ENCODE assay signal across 8 cellular contexts in genomic region chr3:97764186-97765055, GRCh38.
DNase-seq lines count a peak whose midpoint lies in the region; ATAC-seq, FAIRE-seq and TF ChIP-seq lines count a peak whose summit lies in the region.

A gene with protein sequence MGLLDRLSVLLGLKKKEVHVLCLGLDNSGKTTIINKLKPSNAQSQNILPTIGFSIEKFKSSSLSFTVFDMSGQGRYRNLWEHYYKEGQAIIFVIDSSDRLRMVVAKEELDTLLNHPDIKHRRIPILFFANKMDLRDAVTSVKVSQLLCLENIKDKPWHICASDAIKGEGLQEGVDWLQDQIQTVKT (plus strand): TSS chr3:97764758. CDS start chr3:97768108, 3,350 bp downstream.

- H3K4me3 ChIP-seq in LNCaP clone FGC (ENCODE audit: low read depth, low read length) = peak within 1 kb of the TSS; percentile 86
- H3K4me3 ChIP-seq in RWPE2 (ENCODE audit: severe bottlenecking) = peak within 1 kb of the TSS; percentile 68

- peaks cover 42% of the 10 kb centered on the region for H3K4me1 Mint-ChIP-seq in nephron progenitor cell
- peaks cover 25% of the 10 kb centered on the region for H3K4me1 Mint-ChIP-seq in stimulated activated naive CD8-positive, alpha-beta T cell treated with anti-CD3 and anti-CD28 coated beads, Interleukin-15, Interleukin-2, amounts not matched to agents 100 ng/mL and 50 ng/mL, for 24 hours (ENCODE audit: low read depth)

- no peak for TF ChIP-seq POLR2A in H54 (IDR thresholded peaks at IDR 0.05; ENCODE audit: low read depth, low read length)

- H3K27me3 Mint-ChIP-seq in nephron progenitor cell (ENCODE audit: low read depth, poor library complexity) = peaks cover 4% of the 10 kb centered on the region
- peaks cover 2% of the 10 kb centered on the region for H3K27me3 Mint-ChIP-seq in stimulated activated naive CD8-positive, alpha-beta T cell treated with anti-CD3 and anti-CD28 coated beads, Interleukin-15, Interleukin-2, amounts not matched to agents 100 ng/mL and 50 ng/mL, for 24 hours

- H3K27me3 ChIP-seq in RWPE2 (ENCODE audit: insufficient read depth, poor library complexity, severe bottlenecking) = no peaks in the 10 kb centered on the region

- H3K27ac Mint-ChIP-seq in nephron progenitor cell = peak within 1 kb of the TSS; percentile 100
- peak within 1 kb of the TSS; percentile 95 for H3K27ac Mint-ChIP-seq in stimulated activated naive CD8-positive, alpha-beta T cell treated with anti-CD3 and anti-CD28 coated beads, Interleukin-15, Interleukin-2, amounts not matched to agents 100 ng/mL and 50 ng/mL, for 24 hours

- peak; percentile 84 for FAIRE-seq in H54 (lab: Jason Lieb, UNC)

- H3K36me3 Mint-ChIP-seq in nephron progenitor cell (ENCODE audit: low read depth) = peaks cover 7% of the 10 kb centered on the region
- peaks cover 5% of the 10 kb centered on the region for H3K36me3 Mint-ChIP-seq in stimulated activated naive CD8-positive, alpha-beta T cell treated with anti-CD3 and anti-CD28 coated beads, Interleukin-15, Interleukin-2, amounts not matched to agents 100 ng/mL and 50 ng/mL, for 24 hours (ENCODE audit: low read depth)

- no peaks in the 10 kb centered on the region for H3K9me3 Mint-ChIP-seq in nephron progenitor cell
- H3K9me3 Mint-ChIP-seq in stimulated activated naive CD8-positive, alpha-beta T cell treated with anti-CD3 and anti-CD28 coated beads, Interleukin-15, Interleukin-2, amounts not matched to agents 100 ng/mL and 50 ng/mL, for 24 hours = no peaks in the 10 kb centered on the region

- peak within 1 kb of the TSS; percentile 99 for H3K4me3 Mint-ChIP-seq in nephron progenitor cell
- peak within 1 kb of the TSS; percentile 99 for H3K4me3 Mint-ChIP-seq in stimulated activated naive CD8-positive, alpha-beta T cell treated with anti-CD3 and anti-CD28 coated beads, Interleukin-15, Interleukin-2, amounts not matched to agents 100 ng/mL and 50 ng/mL, for 24 hours

- peak; percentile 44 for TF ChIP-seq CTCF in LNCaP clone FGC (IDR thresholded peaks at IDR 0.05; ENCODE audit: control insufficient read depth, extremely low read depth, insufficient read depth)
- TF ChIP-seq CTCF in RWPE2 (IDR thresholded peaks at IDR 0.05; ENCODE audit: poor library complexity, severe bottlenecking) = peak; percentile 28
- TF ChIP-seq CTCF in nephron progenitor cell (IDR thresholded peaks at IDR 0.05) = no peak

- H3K9me3 ChIP-seq in ES-I3 (ENCODE audit: control insufficient read depth, insufficient read depth, low read length) (no peaks in the 10 kb centered on the region), RWPE2 (ENCODE audit: severe bottlenecking) (no peaks in the 10 kb centered on the region)

- ATAC-seq in RWPE2 (ENCODE audit: low read depth) = peak; percentile 91

- H3K27ac ChIP-seq in RWPE2 (ENCODE audit: poor library complexity, severe bottlenecking) = peak within 1 kb of the TSS; percentile 26

- H3K4me1 ChIP-seq in ES-I3 (ENCODE audit: insufficient read depth, low read length) (peaks cover 9% of the 10 kb centered on the region; the same call in 1 of the 2 replicates), RWPE2 (ENCODE audit: insufficient read depth, poor library complexity, severe bottlenecking) (no peaks in the 10 kb centered on the region)

- H3K9ac ChIP-seq in ES-I3 (ENCODE audit: low read depth, low read length) = peak within 1 kb of the TSS; percentile 63

- H3K36me3 ChIP-seq in ES-I3 (ENCODE audit: insufficient read depth, low read length) (no peaks in the 10 kb centered on the region), RWPE2 (ENCODE audit: low read depth) (no peaks in the 10 kb centered on the region)

- peak; percentile 46 for DNase-seq in H54 (ENCODE audit: insufficient read length, low spot score)
- DNase-seq in LNCaP clone FGC (ENCODE audit: low read depth) = peak; percentile 75
- DNase-seq in RWPE2 (ENCODE audit: low spot score) = peak; percentile 79
- DNase-seq in activated effector memory CD4-positive, alpha-beta T cell treated with Interleukin-2 at 50 U/mL for 16 hours = peak; percentile 60
- peak; percentile 77 for DNase-seq in fibroblast of the conjunctiva (ENCODE audit: low read depth)
- DNase-seq in nephron progenitor cell = peak; percentile 86

Comparison
In these comparisons a context has a peak if more than half of its experiments do, and no peak if none do; other contexts are left out.
1. Peak in every context shown above with its lines: DNase-seq, ATAC-seq, H3K4me3 ChIP-seq and H3K27ac ChIP-seq.